ENCODE assay signal across 9 cellular contexts in the genomic region with DNA sequence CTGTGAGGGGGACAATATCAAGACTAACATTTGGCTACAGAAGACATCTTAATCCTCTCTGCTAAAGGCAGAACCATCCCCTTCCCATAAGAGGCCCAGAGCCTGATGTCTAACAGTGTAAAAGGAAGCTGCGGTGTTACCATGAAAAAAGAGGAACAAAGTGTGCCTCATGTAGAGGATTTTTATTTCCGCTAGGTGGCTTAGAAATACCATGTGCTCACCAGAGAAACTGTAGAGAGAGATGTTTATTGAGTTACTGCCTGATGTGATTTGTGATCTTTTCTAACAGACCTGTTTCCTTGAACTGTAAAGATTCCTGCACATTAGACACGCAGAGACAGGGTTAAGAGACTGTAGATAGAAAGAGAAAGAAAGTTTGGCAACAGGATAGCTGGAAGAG. TPM values are rescaled to one million over a fixed set of nuclear protein-coding genes. Genes with fewer than 3 reads are reported as not detected.
DNase-seq lines count a peak whose midpoint lies in the region; ATAC-seq and TF ChIP-seq lines count a peak whose summit lies in the region.
"Had no signal": no experiment of that assay in that cellular context is flagged by ENCODE, and none has a peak within 500 bp of the region (broad histone marks: within the 10 kb centered on the region; RNA-seq: fewer than 3 reads in every experiment).

No MANE protein-coding gene starts in this region.

- no peaks in the 10 kb centered on the region for H3K9me3 ChIP-seq in Panc1 (ENCODE audit: control insufficient read depth, insufficient read depth, low read depth, low read length)

- DNase-seq in GM13977 (ENCODE audit: low spot score) (peak; percentile 7), Panc1 (ENCODE audit: low read depth, low spot score) (no peak), kidney tubule cell (ENCODE audit: low spot score) (peak; percentile 15), 8988T (no peak), ecto neural progenitor cell (ENCODE audit: low spot score) (no peak), dorsolateral prefrontal cortex (no peak), NCI-H226 (no peak)

- H3K4me1 ChIP-seq in Panc1 (ENCODE audit: control insufficient read depth, insufficient read depth, low read length): no peaks in the 10 kb centered on the region

- CTCF ChIA-PET in Panc1 (lab: Charles Lee): no interaction called here

- TF ChIP-seq CTCF in GM13977 (IDR thresholded peaks at IDR 0.05; ENCODE audit: extremely low read depth, insufficient read depth, missing control alignments): peak; percentile 45
- TF ChIP-seq CTCF in Panc1 (IDR thresholded peaks at IDR 0.05): peak; percentile 40; the same call in 1 of the 2 replicates
- peak in 27 of 56 donors; percentile 10 to 48 (median 25) for TF ChIP-seq CTCF in dorsolateral prefrontal cortex (IDR thresholded peaks at IDR 0.05 in 54 of 56, conservative IDR thresholded peaks at IDR 0.05 in 2 of 56; ENCODE audit: low read depth in 1 of 56, partially characterized antibody in 56 of 56)

- POLR2A ChIA-PET in Panc1 (lab: Charles Lee): no interaction called here

- H3K27ac ChIP-seq in Panc1 (ENCODE audit: low read length) (no peak overlapping the region), dorsolateral prefrontal cortex (no peak overlapping the region)

- no peaks in the 10 kb centered on the region for H3K36me3 ChIP-seq in Panc1 (ENCODE audit: control insufficient read depth, insufficient read depth, low read length)

- BruUV-seq in Panc1 (replicated peaks; lab: Mats Ljungman, UMichigan): no TSS peak

- no peaks in the 10 kb centered on the region for H3K27me3 ChIP-seq in Panc1 (ENCODE audit: control insufficient read depth, insufficient read depth, low read length)
- no peaks in the 10 kb centered on the region for H3K27me3 ChIP-seq in dorsolateral prefrontal cortex

- H3K4me3 ChIP-seq in Panc1 (ENCODE audit: low read depth in 2 of 2, low read length in 2 of 2) (no peak overlapping the region), dorsolateral prefrontal cortex (no peak overlapping the region)

- intact Hi-C loops in Panc1 (cut with micrococcal nuclease; ENCODE audit: unreplicated experiment): loop anchor here (2.0 kb wide), 2 partner anchors 140 to 150 kb away; no protein-coding TSS in a partner anchor
- intact Hi-C loops in dorsolateral prefrontal cortex (cut with DNase I): loop anchor here in 1 of 2 donors (2.0 to 10.0 kb wide), 2 partner anchors 140 to 406 kb away; a partner anchor contains a TSS

- in situ Hi-C loops in GM13977 (cut with MboI; ENCODE audit: low pct_unique_long_range_greater_than_20kb, low sequenced_read_pairs, unreplicated experiment): no loop called here
- in situ Hi-C loops in Panc1 (cut with HindIII; ENCODE audit: low pct_unique_long_range_greater_than_20kb, low sequenced_read_pairs): no loop called here

- ATAC-seq in HG02678 (IDR thresholded peaks at IDR 0.05; ENCODE audit: unreplicated experiment) (peak; percentile 58), Panc1 (peak; percentile 66; the same call in 1 of the 2 replicates)

RNA-seq across cellular contexts. Expression of a gene that starts 22.1 kb away (rescaled TPM):
- total RNA-seq in Panc1 (2021; ENCODE audit: unreplicated experiment) (not detected), dorsolateral prefrontal cortex (not detected)
- polyA plus RNA-seq in Panc1 (2012; ENCODE audit: insufficient read length): not detected
- total RNA-seq: subcutaneous adipose tissue had no signal

RNA-seq across cellular contexts. Expression of a gene that starts 41.3 kb away (rescaled TPM):
- total RNA-seq in Panc1 (2021; ENCODE audit: unreplicated experiment): not detected
- polyA plus RNA-seq in Panc1 (2012; ENCODE audit: insufficient read length): not detected
- under 1 TPM in 21 of 120 experiments, not detected in 99; 0.06 to 0.19 (median 0.09) TPM for total RNA-seq in dorsolateral prefrontal cortex
- total RNA-seq: subcutaneous adipose tissue had no signal

RNA-seq across cellular contexts. Expression of a gene that starts 58.0 kb away (rescaled TPM):
- total RNA-seq in Panc1 (2021; ENCODE audit: unreplicated experiment) (not detected), dorsolateral prefrontal cortex (not detected)
- polyA plus RNA-seq in Panc1 (2012; ENCODE audit: insufficient read length): not detected
- total RNA-seq: subcutaneous adipose tissue had no signal

Comparison
In these comparisons a context has a peak if more than half of its experiments do, and no peak if none do; other contexts are left out.
1. DNase-seq: peak in GM13977 (single experiment) and kidney tubule cell (single experiment); none in Panc1 (single experiment), 8988T (single experiment), ecto neural progenitor cell (single experiment), dorsolateral prefrontal cortex (0 of 10) and NCI-H226 (single experiment).